Comparison of ENCODE assay signal across 20 cellular contexts in the genomic region with DNA sequence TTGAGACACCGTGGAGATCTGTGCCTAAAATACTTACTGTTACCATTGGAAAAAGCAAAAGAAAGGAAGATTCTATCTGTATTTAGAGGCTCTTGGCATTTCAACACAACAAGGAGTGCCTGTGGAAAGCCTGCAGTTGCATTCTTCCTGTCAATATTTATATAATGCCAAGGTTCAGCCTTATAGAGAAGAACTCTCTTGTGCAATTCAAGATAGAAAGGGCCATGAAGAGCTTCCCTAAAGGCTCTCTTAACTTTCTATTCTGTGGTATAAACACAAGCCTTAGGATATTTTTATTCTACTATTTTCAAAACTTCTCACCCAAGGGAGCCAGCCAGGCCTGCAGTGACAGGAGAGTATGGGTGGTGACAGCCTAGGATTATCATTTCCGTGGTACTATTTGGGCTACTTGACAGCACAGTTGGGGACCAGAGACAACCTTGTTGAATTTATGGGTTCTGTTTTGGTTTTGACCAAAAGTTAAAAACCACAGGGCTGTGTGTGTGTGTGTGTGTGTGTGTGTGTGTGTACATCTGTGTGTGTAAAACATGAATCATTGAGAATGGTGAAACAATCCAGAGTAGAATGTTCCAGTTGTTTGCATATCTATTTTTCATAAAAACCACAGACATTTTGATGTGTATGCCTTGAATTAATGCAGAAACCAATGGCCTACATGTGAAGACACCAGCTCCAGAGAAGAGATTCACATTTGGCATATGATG.
"Had no signal": no experiment of that assay in that cellular context is flagged by ENCODE, and none has a peak within 500 bp of the region (broad histone marks: within the 10 kb centered on the region; RNA-seq: fewer than 3 reads in every experiment).

No MANE protein-coding gene starts in this region.

- H3K27ac ChIP-seq: adrenal gland, colonic mucosa, hepatocyte, neutrophil, parathyroid adenoma, right lobe of liver, tibial nerve, VCaP had no signal

- H3K4me3 ChIP-seq: adrenal gland, colonic mucosa, hepatocyte, lung, right lobe of liver, tibial nerve had no signal

- H3K9me3 ChIP-seq: adrenal gland, colonic mucosa, neutrophil, right lobe of liver, tibial nerve had no signal

- H3K4me1 ChIP-seq: colonic mucosa had no signal

- DNase-seq: activated CD4-positive, CD25-positive, alpha-beta regulatory T cell treated with anti-CD3 and anti-CD28 coated beads, Interleukin-2, amount 50 U/mL, for 72 hours; activated gamma-delta T cell; adrenal gland; caudate nucleus; colonic mucosa; erythroblast; islet precursor cell; left colon; right lobe of liver; small intestine; stimulated activated CD4-positive, alpha-beta T cell treated with anti-CD3 and anti-CD28 coated beads, Interleukin-15, amount 100 ng/mL, for 24 hours; stimulated activated CD4-positive, alpha-beta T cell treated with anti-CD3 and anti-CD28 coated beads, Interleukin-2, amount 100 ng/mL, for 48 hours; T-helper 1 cell; T1000 had no signal

- H3K36me3 ChIP-seq: adrenal gland, colonic mucosa, neutrophil, right lobe of liver, tibial nerve had no signal

- H3K27me3 ChIP-seq: adrenal gland, colonic mucosa, hepatocyte, right lobe of liver, tibial nerve had no signal
